ENCODE assay signal across 28 cellular contexts in the genomic region with DNA sequence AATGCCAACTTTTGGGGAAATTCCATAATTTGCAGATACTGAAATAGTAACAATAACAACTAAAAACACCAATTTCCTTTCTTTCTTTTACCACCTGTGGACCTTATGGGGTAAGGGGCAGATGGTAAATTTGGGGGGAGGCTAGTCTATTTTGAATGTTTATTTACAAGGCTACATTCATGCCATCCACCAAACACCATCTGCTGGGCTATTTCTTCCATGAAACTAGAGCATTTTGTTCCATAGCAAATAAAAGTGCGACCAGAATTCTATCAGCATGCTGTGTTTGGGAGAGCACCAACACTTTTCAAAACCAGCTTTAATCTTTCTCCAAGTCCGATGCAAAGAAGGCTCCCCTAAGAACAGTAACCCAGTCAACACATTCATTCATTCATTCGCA.
DNase-seq lines count a peak whose midpoint lies in the region; ATAC-seq and TF ChIP-seq lines count a peak whose summit lies in the region.
"Had no signal": no experiment of that assay in that cellular context is flagged by ENCODE, and none has a peak within 500 bp of the region (broad histone marks: within the 10 kb centered on the region; RNA-seq: fewer than 3 reads in every experiment).

No MANE protein-coding gene starts in this region.

- no peak overlapping the region for H3K27ac ChIP-seq in GM23338 (ENCODE audit: low read depth)
- no peak overlapping the region for H3K27ac ChIP-seq in right lobe of liver
- H3K27ac ChIP-seq: A549, C4-2B, KMS-11, RWPE1 had no signal

- no peak overlapping the region for H3K27ac Mint-ChIP-seq in GM23338
- H3K27ac Mint-ChIP-seq: B cell; CD8-positive, alpha-beta T cell; HFFc6 had no signal

- H3K4me3 Mint-ChIP-seq in GM23338 = no peak overlapping the region
- H3K4me3 Mint-ChIP-seq: B cell; CD8-positive, alpha-beta T cell; HFFc6 had no signal

- no peaks in the 10 kb centered on the region for H3K79me2 ChIP-seq in GM23338 (replicated peaks; ENCODE audit: insufficient read depth)

- H3K36me3 ChIP-seq in GM23338 (ENCODE audit: insufficient read depth) (no peaks in the 10 kb centered on the region), right lobe of liver (no peaks in the 10 kb centered on the region)
- H3K36me3 ChIP-seq: HAP-1 had no signal

- H3K4me3 ChIP-seq in GM23338 (no peak overlapping the region), right lobe of liver (no peak overlapping the region)
- H3K4me3 ChIP-seq: A549, HAP-1 had no signal

- H3K27me3 Mint-ChIP-seq in GM23338 (ENCODE audit: insufficient read depth, low read depth, poor library complexity) = no peaks in the 10 kb centered on the region

- no peak for DNase-seq in GM23338 (ENCODE audit: low spot score)
- DNase-seq in NCI-H82 (lab: John Stamatoyannopoulos, UW) = peak; percentile 43
- DNase-seq in midbrain (lab: John Stamatoyannopoulos, UW) = peak; percentile 3
- DNase-seq in inferior parietal cortex (ENCODE audit: extremely low spot score) = no peak
- DNase-seq in SIG-M5 (lab: John Stamatoyannopoulos, UW) = no peak
- no peak for DNase-seq in right lobe of liver
- DNase-seq: Caco-2; CD8-positive, alpha-beta T cell; DMS153; DND-41; GOT3; HFFc6; IMR-90; MM.1S; NCI-H187; NCI-H2081 treated with DMSO at 0.1 percent for 48 hours; NCI-H524; NCI-H774; SHP77; T-helper 1 cell had no signal

- TF ChIP-seq CTCF in GM23338 (conservative IDR thresholded peaks at IDR 0.05; ENCODE audit: low read depth in 2 of 2) (no peak), right lobe of liver (IDR thresholded peaks at IDR 0.05) (no peak)

- intact Hi-C loops in right lobe of liver (cut with DNase I) = no loop called here

- no peaks in the 10 kb centered on the region for H3K9me3 ChIP-seq in right lobe of liver
- H3K9me3 ChIP-seq: A549, Caco-2, HAP-1 had no signal

- no peaks in the 10 kb centered on the region for H3K36me3 Mint-ChIP-seq in GM23338 (ENCODE audit: low read depth)
- H3K36me3 Mint-ChIP-seq: CD8-positive, alpha-beta T cell had no signal

- no peaks in the 10 kb centered on the region for H4K20me1 ChIP-seq in GM23338 (replicated peaks; ENCODE audit: insufficient read depth)

- WGBS in right lobe of liver (ENCODE audit: insufficient coverage, low coverage, low lambda C conversion rate, missing lambda C conversion rate) = 77% methylated on average over 3 of the region's 3 CpGs

- H3K4me1 Mint-ChIP-seq in GM23338 = peaks cover 7% of the 10 kb centered on the region
- H3K4me1 Mint-ChIP-seq: B cell had no signal

- H3K4me2 ChIP-seq in GM23338 = peak overlapping the region; percentile 24; the same call in 1 of the 2 replicates
- H3K4me2 ChIP-seq: A549, KMS-11 had no signal

- H3F3A ChIP-seq in GM23338 (replicated peaks; ENCODE audit: low read depth) = no peaks in the 10 kb centered on the region

- peaks cover 20% of the 10 kb centered on the region; the same call in 1 of the 2 replicates for H3K9me2 ChIP-seq in GM23338 (ENCODE audit: insufficient read depth)

- H3K27me3 ChIP-seq in GM23338 (ENCODE audit: insufficient read depth) (no peaks in the 10 kb centered on the region), right lobe of liver (no peaks in the 10 kb centered on the region)

- ATAC-seq in GM23338 = no peak
- ATAC-seq in HG03095 (IDR thresholded peaks at IDR 0.05; ENCODE audit: unreplicated experiment) = no peak
- no peak for ATAC-seq in right lobe of liver
- ATAC-seq: A549; CD8-positive, alpha-beta T cell; Panc1 had no signal

- 0 out of 2 replicates have a peak overlapping the region, but pooled peaks have one; percentile 41 for H2AFZ ChIP-seq in GM23338

- no peaks in the 10 kb centered on the region for H3K9me3 Mint-ChIP-seq in GM23338
- H3K9me3 Mint-ChIP-seq: CD8-positive, alpha-beta T cell; HFFc6 had no signal

- TF ChIP-seq POLR2A in right lobe of liver (IDR thresholded peaks at IDR 0.05) = no peak

- H3K4me1 ChIP-seq in GM23338 (ENCODE audit: insufficient read depth) (peaks cover 8% of the 10 kb centered on the region), right lobe of liver (no peaks in the 10 kb centered on the region)
- H3K4me1 ChIP-seq: A549, Caco-2, HAP-1 had no signal

TF ChIP-seq in GM23338, 12 proteins besides CTCF, POLR2A, EP300 and RAD21:
- TF ChIP-seq ZNF331 (CRISPR knock-in tag; IDR thresholded peaks at IDR 0.05; ENCODE audit: low read depth) (no peak), POLR2AphosphoS5 (IDR thresholded peaks at IDR 0.05; ENCODE audit: low read depth) (no peak), EZH2phosphoT487 (IDR thresholded peaks at IDR 0.05; ENCODE audit: unreplicated experiment) (no peak), ETS1 (IDR thresholded peaks at IDR 0.05) (no peak), ZNF114 (CRISPR knock-in tag; IDR thresholded peaks at IDR 0.05) (no peak), JUNB (IDR thresholded peaks at IDR 0.05; ENCODE audit: unreplicated experiment) (no peak), STAT1 (IDR thresholded peaks at IDR 0.05; ENCODE audit: unreplicated experiment) (no peak), EZH2 (IDR thresholded peaks at IDR 0.05; ENCODE audit: low read depth, unreplicated experiment) (no peak)

Comparison
In these comparisons a context has a peak if more than half of its experiments do, and no peak if none do; other contexts are left out.
1. DNase-seq: peak in NCI-H82 (single experiment) and midbrain (single experiment); none in GM23338 (single experiment), inferior parietal cortex (single experiment), SIG-M5 (single experiment) and right lobe of liver (0 of 3).